In genomic region chr11:114416441-114416928, GRCh38 we compare ENCODE assay signal across 15 cellular contexts. TPM values are rescaled to one million over a fixed set of nuclear protein-coding genes. Genes with fewer than 3 reads are reported as not detected.
DNase-seq lines count a peak whose midpoint lies in the region; ATAC-seq and TF ChIP-seq lines count a peak whose summit lies in the region.
"Had no signal": no experiment of that assay in that cellular context is flagged by ENCODE, and none has a peak within 500 bp of the region (broad histone marks: within the 10 kb centered on the region; RNA-seq: fewer than 3 reads in every experiment).

No MANE protein-coding gene starts in this region.

- H3K27me3 ChIP-seq in left ventricle myocardium inferior (ENCODE audit: low read depth) (no peaks in the 10 kb centered on the region), adipocyte (replicated peaks; ENCODE audit: control insufficient read depth, insufficient read depth, low read length) (no peaks in the 10 kb centered on the region), aorta (ENCODE audit: control insufficient read depth in 1 of 2, insufficient read depth in 2 of 2, low read length in 1 of 2) (no peaks in the 10 kb centered on the region)
- H3K27me3 ChIP-seq: MG63 had no signal

- ATAC-seq in Right ventricle myocardium superior (ENCODE audit: poor library complexity) (peak; percentile 58), aorta (ENCODE audit: low FRiP score) (peak; percentile 26), T-helper 17 cell (no peak)
- ATAC-seq: A549; activated CD8-positive, alpha-beta T cell treated with anti-CD3 and anti-CD28 coated beads for 36 hours had no signal

- no peak overlapping the region for H3K4me3 Mint-ChIP-seq in T-helper 17 cell
- H3K4me3 Mint-ChIP-seq: activated CD8-positive, alpha-beta T cell treated with anti-CD3 and anti-CD28 coated beads for 36 hours had no signal

- H3K4me1 Mint-ChIP-seq in T-helper 17 cell = peaks cover 5% of the 10 kb centered on the region

- H3K9me3 ChIP-seq in left ventricle myocardium inferior (replicated peaks) (no peaks in the 10 kb centered on the region), adipocyte (ENCODE audit: control insufficient read depth, low read length) (no peaks in the 10 kb centered on the region), aorta (ENCODE audit: control insufficient read depth, low read length) (no peaks in the 10 kb centered on the region), T-helper 17 cell (ENCODE audit: control insufficient read depth, low read length, poor library complexity, severe bottlenecking) (no peaks in the 10 kb centered on the region)
- H3K9me3 ChIP-seq: A549, MG63, thoracic aorta had no signal

- no peak overlapping the region for H3K27ac Mint-ChIP-seq in T-helper 17 cell
- H3K27ac Mint-ChIP-seq: activated CD8-positive, alpha-beta T cell treated with anti-CD3 and anti-CD28 coated beads for 36 hours had no signal

- H3K9ac ChIP-seq in adipocyte (ENCODE audit: low read length) = no peak overlapping the region

- DNase-seq in Right ventricle myocardium superior = no peak
- DNase-seq in left ventricle myocardium inferior = no peak
- DNase-seq in adipocyte (ENCODE audit: low read depth) = peak; percentile 38
- peak; percentile 49 for DNase-seq in fibroblast of villous mesenchyme (ENCODE audit: low read depth)
- DNase-seq in aorta = no peak
- DNase-seq in SIG-M5 (lab: John Stamatoyannopoulos, UW) = no peak
- no peak for DNase-seq in NCI-H510A treated with DMSO at 0.1 percent for 48 hours (lab: John Stamatoyannopoulos, UW)
- no peak for DNase-seq in T-helper 17 cell
- DNase-seq: activated CD8-positive, alpha-beta T cell treated with anti-CD3 and anti-CD28 coated beads for 36 hours; anterior cingulate cortex; MG63; NCI-H2081; stimulated activated CD4-positive, alpha-beta T cell treated with anti-CD3 and anti-CD28 coated beads, Interleukin-4, amount 100 ng/mL, for 1 hour had no signal

- intact Hi-C loops in Right ventricle myocardium superior (cut with DNase I) (no loop called here), left ventricle myocardium inferior (cut with micrococcal nuclease) (no loop called here), aorta (cut with DNase I) (no loop called here)

- H3K27me3 Mint-ChIP-seq in T-helper 17 cell = no peaks in the 10 kb centered on the region
- H3K27me3 Mint-ChIP-seq: activated CD8-positive, alpha-beta T cell treated with anti-CD3 and anti-CD28 coated beads for 36 hours had no signal

- H3K4me3 ChIP-seq in left ventricle myocardium inferior (no peak overlapping the region), adipocyte (ENCODE audit: low read length) (no peak overlapping the region), fibroblast of villous mesenchyme (ENCODE audit: low read depth, low read length) (no peak overlapping the region), aorta (ENCODE audit: low read length in 2 of 2) (no peak overlapping the region)
- H3K4me3 ChIP-seq: A549, MG63, thoracic aorta had no signal

- H3K4me1 ChIP-seq in left ventricle myocardium inferior (peaks cover 12% of the 10 kb centered on the region), adipocyte (ENCODE audit: control insufficient read depth, insufficient read depth, low read length) (peaks cover 19% of the 10 kb centered on the region), aorta (ENCODE audit: control insufficient read depth in 1 of 2, insufficient read depth in 2 of 2, low read length in 2 of 2) (no peaks in the 10 kb centered on the region)
- H3K4me1 ChIP-seq: A549 had no signal

- peaks cover 10% of the 10 kb centered on the region for H3K36me3 ChIP-seq in left ventricle myocardium inferior
- H3K36me3 ChIP-seq in adipocyte (ENCODE audit: control insufficient read depth, insufficient read depth, low read length, severe bottlenecking) = no peaks in the 10 kb centered on the region
- H3K36me3 ChIP-seq in aorta (ENCODE audit: control insufficient read depth in 1 of 2, insufficient read depth in 2 of 2, low read length in 1 of 2) = peaks cover 0 to 3% of the 10 kb centered on the region in 2 donors

- H3K27ac ChIP-seq in left ventricle myocardium inferior (replicated peaks) (no peak overlapping the region), aorta (ENCODE audit: low read depth in 1 of 2, low read length in 2 of 2) (no peak overlapping the region)
- H3K27ac ChIP-seq: A549, thoracic aorta had no signal

- no peak for TF ChIP-seq CTCF in left ventricle myocardium inferior (IDR thresholded peaks at IDR 0.05; ENCODE audit: borderline replicate concordance)
- TF ChIP-seq CTCF in fibroblast of villous mesenchyme (IDR thresholded peaks at IDR 0.05; ENCODE audit: insufficient read depth, low read depth, low read length) = no peak

- H3K36me3 Mint-ChIP-seq in T-helper 17 cell (ENCODE audit: low read depth) = peaks cover 6% of the 10 kb centered on the region

RNA-seq across cellular contexts. Expression of gene RBM7, which starts 16.0 kb away (rescaled TPM):
- total RNA-seq in Right ventricle myocardium superior = 20.5 TPM
- 20.9 TPM for total RNA-seq in left ventricle myocardium inferior
- 30.6 and 53.1 TPM in 2 replicates for total RNA-seq in fibroblast of villous mesenchyme
- total RNA-seq in aorta = 10 to 100 TPM; 37.1 to 37.9 TPM
- 10 to 100 TPM; 19.9 to 22.3 TPM for polyA plus RNA-seq in aorta
- 10 to 100 TPM; 57.8 to 59.2 TPM for total RNA-seq in T-helper 17 cell

RNA-seq across cellular contexts. Expression of gene C11orf71, which starts 16.2 kb away (rescaled TPM):
- total RNA-seq in Right ventricle myocardium superior = 8.9 TPM
- 10.5 TPM for total RNA-seq in left ventricle myocardium inferior
- 2.9 and 3.5 TPM in 2 replicates for total RNA-seq in fibroblast of villous mesenchyme
- total RNA-seq in aorta = 1 to 10 TPM; 4.4 to 4.9 TPM
- 1 to 10 TPM; 4.4 to 6.1 TPM for polyA plus RNA-seq in aorta
- total RNA-seq in T-helper 17 cell = 1 to 10 TPM; 9.4 to 9.8 TPM

RNA-seq across cellular contexts. Expression of gene REXO2, which starts 22.8 kb away (rescaled TPM):
- 165 TPM for total RNA-seq in Right ventricle myocardium superior
- 182 TPM for total RNA-seq in left ventricle myocardium inferior
- 166 and 174 TPM in 2 replicates for total RNA-seq in fibroblast of villous mesenchyme
- 100 to 1,000 TPM; 103 to 109 TPM for total RNA-seq in aorta
- 100 to 1,000 TPM in 1 of 2 donors, 10 to 100 TPM in 1; 96.3 to 105 TPM for polyA plus RNA-seq in aorta
- 10 to 100 TPM; 30.1 to 38.9 TPM for total RNA-seq in T-helper 17 cell

Comparison
In these comparisons a context has a peak if more than half of its experiments do, and no peak if none do; other contexts are left out.
1. DNase-seq: peak in adipocyte (single experiment) and fibroblast of villous mesenchyme (single experiment); none in Right ventricle myocardium superior (single experiment), left ventricle myocardium inferior (single experiment), aorta (0 of 2), SIG-M5 (single experiment), NCI-H510A treated with DMSO at 0.1 percent for 48 hours (single experiment) and T-helper 17 cell (0 of 3).